In the genomic region with DNA sequence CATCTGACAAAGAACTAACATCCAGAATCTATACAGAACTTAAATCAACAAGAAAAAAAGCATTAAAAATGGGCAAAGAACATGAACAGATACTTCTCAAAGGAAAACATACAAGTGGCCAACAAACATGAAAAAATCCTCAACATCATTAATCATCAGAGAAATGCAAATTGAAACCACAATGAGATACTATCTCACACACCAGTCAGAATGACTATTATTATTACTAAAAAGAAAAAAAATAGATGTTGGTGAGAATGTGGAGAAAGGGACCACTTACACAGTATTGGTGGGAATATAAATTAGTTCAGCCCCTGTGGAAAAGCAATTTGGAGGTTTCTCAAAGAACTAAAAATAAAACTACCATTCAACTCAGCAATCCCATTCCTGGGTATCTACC, we compare ENCODE assay signal across 17 cellular contexts.
"Had no signal": no experiment of that assay in that cellular context is flagged by ENCODE, and none has a peak within 500 bp of the region (broad histone marks: within the 10 kb centered on the region; RNA-seq: fewer than 3 reads in every experiment).

No MANE protein-coding gene starts in this region.

- H3K27ac Mint-ChIP-seq: naive thymus-derived CD4-positive, alpha-beta T cell; stimulated activated naive B cell treated with anti-CD40 and anti-IgM and Interleukin-4, amounts not matched to agents 10 μg/mL and 1 μg/mL and 100 μg/mL, for 72 hours had no signal

- DNase-seq: colonic mucosa; dermis blood vessel endothelial cell; esophagus squamous epithelium; foreskin keratinocyte; kidney; left cardiac atrium; left ventricle myocardium superior; naive thymus-derived CD4-positive, alpha-beta T cell; posterior cingulate gyrus; spleen; stimulated activated CD4-positive, alpha-beta T cell treated with anti-CD3 and anti-CD28 coated beads, Interleukin-15, amount 100 ng/mL, for 24 hours; stimulated activated CD4-positive, alpha-beta T cell treated with anti-CD3 and anti-CD28 coated beads, Interleukin-1b, Interleukin-23, amount 100 ng/mL, for 48 hours; stimulated activated CD4-positive, alpha-beta T cell treated with anti-CD3 and anti-CD28 coated beads, Interleukin-4, amount 100 ng/mL, for 24 hours; stimulated activated naive B cell treated with anti-CD40 and anti-IgM and Interleukin-4, amounts not matched to agents 10 μg/mL and 1 μg/mL and 100 μg/mL, for 72 hours; trophoblast cell had no signal

- ATAC-seq: foreskin keratinocyte; left cardiac atrium; left ventricle myocardium superior; naive thymus-derived CD4-positive, alpha-beta T cell; sciatic nerve had no signal

- H3K4me3 Mint-ChIP-seq: naive thymus-derived CD4-positive, alpha-beta T cell; neural crest cell; stimulated activated naive B cell treated with anti-CD40 and anti-IgM and Interleukin-4, amounts not matched to agents 10 μg/mL and 1 μg/mL and 100 μg/mL, for 72 hours had no signal

- H3K27me3 Mint-ChIP-seq: stimulated activated naive B cell treated with anti-CD40 and anti-IgM and Interleukin-4, amounts not matched to agents 10 μg/mL and 1 μg/mL and 100 μg/mL, for 72 hours had no signal
